In genomic region chr2:3584608-3585007, GRCh38 we compare ENCODE assay signal across 17 cellular contexts. TPM values are rescaled to one million over a fixed set of nuclear protein-coding genes. Genes with fewer than 3 reads are reported as not detected.
DNase-seq lines count a peak whose midpoint lies in the region; TF ChIP-seq lines count a peak whose summit lies in the region.
"Had no signal": no experiment of that assay in that cellular context is flagged by ENCODE, and none has a peak within 500 bp of the region (broad histone marks: within the 10 kb centered on the region; RNA-seq: fewer than 3 reads in every experiment).

No MANE protein-coding gene starts in this region.

- POLR2A ChIA-PET in SK-N-SH (lab: Yijun Ruan, JAX) = interaction anchor here (0.8 to 4.3 kb wide), 10 partner anchors 9 to 457 kb away, joined by 3 to 52 read pairs (median 6); partner anchors contain the start of genes ADI1, COLEC11, RNASEH1 and RPS7

- CTCF ChIA-PET in SK-N-SH (lab: Yijun Ruan, JAX) = interaction anchor here (0.5 to 5.0 kb wide), 7 partner anchors 9 to 122 kb away, joined by 3 to 43 read pairs (median 8); partner anchors contain the start of genes COLEC11 and RPS7

- peaks cover 56% of the 10 kb centered on the region for H3K36me3 Mint-ChIP-seq in nephron (ENCODE audit: low read depth)

- intact Hi-C loops in esophagus muscularis mucosa (cut with DNase I) = loop anchor here (5.0 kb wide), 1 partner anchor 68 kb away; no protein-coding TSS in a partner anchor
- intact Hi-C loops in tibial artery (cut with DNase I; ENCODE audit: low total_unique reads) = no loop called here

- peaks cover under 1% of the 10 kb centered on the region for H3K4me1 Mint-ChIP-seq in nephron

- no peaks in the 10 kb centered on the region for H3K27me3 Mint-ChIP-seq in nephron (ENCODE audit: low read depth)
- H3K27me3 Mint-ChIP-seq: IgD-negative memory B cell, memory B cell, T-helper 17 cell had no signal

- H3K27ac ChIP-seq in SK-N-SH (ENCODE audit: low read depth in 2 of 2, low read length in 1 of 2) = peak overlapping the region; percentile 71 to 97
- H3K27ac ChIP-seq in esophagus muscularis mucosa (replicated peaks in 1 of 4) = peak overlapping the region; percentile 71 to 81 (median 74)
- peak overlapping the region; percentile 64 to 80 for H3K27ac ChIP-seq in tibial artery
- H3K27ac ChIP-seq: BLaER1 treated with 17β-estradiol and CSF1 and Interleukin-3, amounts not matched to agents 10 nM and 100 nM; foreskin keratinocyte had no signal

- peaks cover 49% of the 10 kb centered on the region for H3K79me2 ChIP-seq in SK-N-SH (ENCODE audit: insufficient read depth)

- H3K9me3 ChIP-seq in SK-N-SH (no peaks in the 10 kb centered on the region), esophagus muscularis mucosa (no peaks in the 10 kb centered on the region), tibial artery (no peaks in the 10 kb centered on the region)
- H3K9me3 ChIP-seq: BLaER1 treated with 17β-estradiol and CSF1 and Interleukin-3, amounts not matched to agents 10 nM and 100 nM; thoracic aorta had no signal

- H3K4me3 Mint-ChIP-seq in nephron = no peak overlapping the region
- H3K4me3 Mint-ChIP-seq: IgD-negative memory B cell, memory B cell, T-helper 17 cell had no signal

- TF ChIP-seq EP300 in SK-N-SH (IDR thresholded peaks at IDR 0.05; ENCODE audit: borderline replicate concordance in 1 of 2, low read depth in 1 of 2, low read length in 1 of 2) = no peak
- TF ChIP-seq EP300 in esophagus muscularis mucosa (IDR thresholded peaks at IDR 0.05) = no peak

- peaks cover 47% of the 10 kb centered on the region for H3F3A ChIP-seq in SK-N-SH (replicated peaks; ENCODE audit: insufficient read depth)

- peaks cover 52 to 58% of the 10 kb centered on the region in 2 experiments for H3K36me3 ChIP-seq in SK-N-SH (replicated peaks in 1 of 2; ENCODE audit: control insufficient read depth in 1 of 2, insufficient read depth in 2 of 2, low read length in 1 of 2)
- H3K36me3 ChIP-seq in esophagus muscularis mucosa = peaks cover 23 to 43% (median 40%) of the 10 kb centered on the region in 4 donors
- peaks cover 26 to 45% (median 27%) of the 10 kb centered on the region in 3 donors for H3K36me3 ChIP-seq in tibial artery

- H2AFZ ChIP-seq in SK-N-SH (ENCODE audit: low read depth) = no peak overlapping the region

- no peak for TF ChIP-seq RAD21 in SK-N-SH (IDR thresholded peaks at IDR 0.05; ENCODE audit: low read length)

- TF ChIP-seq POLR2A in esophagus muscularis mucosa (IDR thresholded peaks at IDR 0.05; ENCODE audit: low read depth) = no peak

- H3K9ac ChIP-seq in SK-N-SH = no peak overlapping the region; the same call in 1 of the 2 replicates
- H3K9ac ChIP-seq: BLaER1 treated with 17β-estradiol and CSF1 and Interleukin-3, amounts not matched to agents 10 nM and 100 nM had no signal

- H3K9me2 ChIP-seq in SK-N-SH = no peaks in the 10 kb centered on the region

- H3K27ac Mint-ChIP-seq in nephron = peak overlapping the region; percentile 91 to 97 (median 94)
- H3K27ac Mint-ChIP-seq: IgD-negative memory B cell, memory B cell, T-helper 17 cell had no signal

- WGBS in SK-N-SH (ENCODE audit: low lambda C conversion rate) = 29% methylated on average over 3 of the region's 3 CpGs
- WGBS in esophagus muscularis mucosa = 66% methylated on average over 3 of the region's 3 CpGs

- H3K4me2 ChIP-seq in SK-N-SH = peak overlapping the region; percentile 62; the same call in 1 of the 2 replicates
- H3K4me2 ChIP-seq: BLaER1 treated with 17β-estradiol and CSF1 and Interleukin-3, amounts not matched to agents 10 nM and 100 nM had no signal

- peaks cover 29% of the 10 kb centered on the region for H4K20me1 ChIP-seq in SK-N-SH (ENCODE audit: insufficient read depth)

- DNase-seq in SK-N-SH (no peak), esophagus muscularis mucosa (ENCODE audit: extremely low spot score) (no peak), tibial artery (no peak), DMS 273 treated with DMSO at 0.1 percent for 48 hours (lab: John Stamatoyannopoulos, UW) (no peak), activated gamma-delta T cell (lab: John Stamatoyannopoulos, UW) (no peak), putamen (ENCODE audit: low spot score) (no peak)
- DNase-seq: activated CD4-positive, CD25-positive, alpha-beta regulatory T cell treated with anti-CD3 and anti-CD28 coated beads, Interleukin-2, amount 50 U/mL, for 72 hours; activated naive CD4-positive, alpha-beta T cell treated with Interleukin-2 at 50 U/mL for 16 hours; effector memory CD4-positive, alpha-beta T cell; foreskin keratinocyte; H7; T-helper 17 cell had no signal

- H3K9me3 Mint-ChIP-seq in nephron = peaks cover under 1% of the 10 kb centered on the region
- H3K9me3 Mint-ChIP-seq: IgD-negative memory B cell, memory B cell had no signal

- peaks cover 13 to 68% of the 10 kb centered on the region in 2 experiments for H3K4me1 ChIP-seq in SK-N-SH (ENCODE audit: control insufficient read depth in 1 of 2, insufficient read depth in 2 of 2, low read depth in 1 of 2, low read length in 1 of 2)
- H3K4me1 ChIP-seq in esophagus muscularis mucosa = peaks cover 6 to 25% (median 23%) of the 10 kb centered on the region in 4 donors
- H3K4me1 ChIP-seq in tibial artery = peaks cover 0 to 19% (median 5%) of the 10 kb centered on the region in 4 donors
- H3K4me1 ChIP-seq: foreskin keratinocyte had no signal

- TF ChIP-seq CTCF in SK-N-SH (IDR thresholded peaks at IDR 0.05) (no peak), esophagus muscularis mucosa (IDR thresholded peaks at IDR 0.05) (no peak), nephron (IDR thresholded peaks at IDR 0.05; ENCODE audit: unreplicated experiment in 3 of 3) (no peak), tibial artery (IDR thresholded peaks at IDR 0.05) (no peak)

- no peaks in the 10 kb centered on the region for H3K27me3 ChIP-seq in SK-N-SH (ENCODE audit: insufficient read depth)
- H3K27me3 ChIP-seq in esophagus muscularis mucosa = no peaks in the 10 kb centered on the region
- no peaks in the 10 kb centered on the region for H3K27me3 ChIP-seq in tibial artery
- H3K27me3 ChIP-seq: BLaER1 treated with 17β-estradiol and CSF1 and Interleukin-3, amounts not matched to agents 10 nM and 100 nM; foreskin keratinocyte had no signal

- H3K4me3 ChIP-seq in SK-N-SH (ENCODE audit: low read depth in 2 of 2, low read length in 1 of 2) (no peak overlapping the region), esophagus muscularis mucosa (no peak overlapping the region), tibial artery (no peak overlapping the region)
- H3K4me3 ChIP-seq: BLaER1 treated with 17β-estradiol and CSF1 and Interleukin-3, amounts not matched to agents 10 nM and 100 nM; thoracic aorta had no signal

TF ChIP-seq in SK-N-SH, 30 proteins besides CTCF, POLR2A, EP300 and RAD21:
- TF ChIP-seq FOXM1 (IDR thresholded peaks at IDR 0.05; ENCODE audit: low read depth) = no peak

RNA-seq across cellular contexts. Expression of gene RPS7, which starts 9.5 kb away (rescaled TPM):
- 2,166 and 2,477 TPM in 2 replicates for polyA plus RNA-seq in SK-N-SH (2012; rRNA removed)
- 3,192 and 3,529 TPM in 2 replicates for polyA plus RNA-seq in SK-N-SH (2012; cell fraction: cytosol; rRNA removed)
- 656 and 726 TPM in 2 replicates for polyA plus RNA-seq in SK-N-SH (2012; cell fraction: nucleus; rRNA removed)
- total RNA-seq in esophagus muscularis mucosa = 1,000 to 10,000 TPM in 3 of 4 donors, 100 to 1,000 TPM in 1; 950 to 4,390 (median 2,121) TPM

RNA-seq across cellular contexts. Expression of gene COLEC11, which starts 10.3 kb away (rescaled TPM):
- 8.7 and 15.2 TPM in 2 replicates for polyA plus RNA-seq in SK-N-SH (2012; rRNA removed)
- 11.5 and 22.9 TPM in 2 replicates for polyA plus RNA-seq in SK-N-SH (2012; cell fraction: cytosol; rRNA removed)
- polyA plus RNA-seq in SK-N-SH (2012; cell fraction: nucleus; rRNA removed) = 4.4 and 8.8 TPM in 2 replicates
- total RNA-seq in esophagus muscularis mucosa = 10 to 100 TPM in 1 of 4 donors, 1 to 10 TPM in 3; 2.1 to 19.1 (median 6.6) TPM
- total RNA-seq: foreskin keratinocyte, H7, T-helper 17 cell had no signal
- polyA plus RNA-seq: foreskin keratinocyte, IgD-negative memory B cell had no signal

RNA-seq across cellular contexts. Expression of gene RNASEH1, which starts 26.5 kb away (rescaled TPM):
- 34.4 and 35.3 TPM in 2 replicates for polyA plus RNA-seq in SK-N-SH (2012; rRNA removed)
- 35.8 and 36.2 TPM in 2 replicates for polyA plus RNA-seq in SK-N-SH (2012; cell fraction: cytosol; rRNA removed)
- 24.7 and 30.1 TPM in 2 replicates for polyA plus RNA-seq in SK-N-SH (2012; cell fraction: nucleus; rRNA removed)
- total RNA-seq in esophagus muscularis mucosa = 10 to 100 TPM; 30.2 to 36.5 (median 34.5) TPM
